Comparison of ENCODE assay signal across 1 cellular context in the genomic region with DNA sequence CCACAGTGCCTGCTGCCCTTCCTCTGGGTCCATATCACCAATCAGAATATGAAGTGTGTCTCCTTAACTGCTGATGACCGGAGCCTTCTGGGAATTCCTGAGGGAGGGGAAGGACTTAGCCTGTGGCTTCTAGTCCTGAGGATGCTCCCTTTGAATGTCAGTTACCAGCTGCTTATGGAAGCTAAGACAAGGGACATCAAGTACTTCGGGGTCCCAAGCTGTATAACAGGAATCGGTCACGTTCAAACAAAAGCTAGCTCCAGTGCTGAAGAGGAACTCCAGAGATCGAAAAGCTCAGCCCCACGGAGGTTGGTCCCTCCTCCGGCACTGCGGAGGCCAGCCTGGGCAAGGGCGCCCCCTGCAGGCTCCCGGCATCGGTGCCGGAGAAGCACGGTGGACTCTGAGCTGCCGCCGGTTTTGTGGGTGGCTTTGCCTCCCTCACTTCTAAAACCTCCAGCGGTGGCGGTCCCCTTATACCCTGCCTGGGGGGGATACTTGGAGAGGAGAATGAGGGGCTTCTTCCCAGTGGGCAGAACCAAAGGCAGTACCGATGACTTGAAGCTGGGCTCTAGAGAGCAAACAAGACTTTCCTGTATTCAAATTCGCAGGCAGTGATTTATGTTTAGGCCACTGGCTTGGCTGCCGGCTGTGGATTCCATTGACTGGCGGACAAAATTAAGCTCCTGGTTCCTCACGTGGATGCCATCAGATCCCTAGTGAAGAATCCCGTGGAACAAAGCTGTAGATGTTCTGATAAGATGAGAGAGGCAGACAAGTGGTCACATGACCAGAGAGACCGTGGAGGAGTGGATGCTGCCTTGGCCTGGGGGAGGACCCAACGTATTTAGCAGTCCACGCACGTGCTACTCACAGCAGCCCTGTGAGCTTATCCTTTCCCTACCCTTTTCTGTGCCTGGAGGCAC.
TF ChIP-seq lines count a peak whose summit lies in the region.

No MANE protein-coding gene starts in this region.

TF ChIP-seq in HepG2, 621 proteins besides CTCF, POLR2A, EP300 and RAD21 (continued from another document and continues in another):
- TF ChIP-seq, protein P1, sequence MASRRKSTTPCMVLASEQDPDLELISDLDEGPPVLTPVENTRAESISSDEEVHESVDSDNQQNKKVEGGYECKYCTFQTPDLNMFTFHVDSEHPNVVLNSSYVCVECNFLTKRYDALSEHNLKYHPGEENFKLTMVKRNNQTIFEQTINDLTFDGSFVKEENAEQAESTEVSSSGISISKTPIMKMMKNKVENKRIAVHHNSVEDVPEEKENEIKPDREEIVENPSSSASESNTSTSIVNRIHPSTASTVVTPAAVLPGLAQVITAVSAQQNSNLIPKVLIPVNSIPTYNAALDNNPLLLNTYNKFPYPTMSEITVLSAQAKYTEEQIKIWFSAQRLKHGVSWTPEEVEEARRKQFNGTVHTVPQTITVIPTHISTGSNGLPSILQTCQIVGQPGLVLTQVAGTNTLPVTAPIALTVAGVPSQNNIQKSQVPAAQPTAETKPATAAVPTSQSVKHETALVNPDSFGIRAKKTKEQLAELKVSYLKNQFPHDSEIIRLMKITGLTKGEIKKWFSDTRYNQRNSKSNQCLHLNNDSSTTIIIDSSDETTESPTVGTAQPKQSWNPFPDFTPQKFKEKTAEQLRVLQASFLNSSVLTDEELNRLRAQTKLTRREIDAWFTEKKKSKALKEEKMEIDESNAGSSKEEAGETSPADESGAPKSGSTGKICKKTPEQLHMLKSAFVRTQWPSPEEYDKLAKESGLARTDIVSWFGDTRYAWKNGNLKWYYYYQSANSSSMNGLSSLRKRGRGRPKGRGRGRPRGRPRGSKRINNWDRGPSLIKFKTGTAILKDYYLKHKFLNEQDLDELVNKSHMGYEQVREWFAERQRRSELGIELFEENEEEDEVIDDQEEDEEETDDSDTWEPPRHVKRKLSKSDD (CRISPR knock-in tag; IDR thresholded peaks at IDR 0.05; ENCODE audit: low read depth), result no peak
- TF ChIP-seq AKAP8 (CRISPR knock-in tag; IDR thresholded peaks at IDR 0.05) (no peak), NFIB (CRISPR knock-in tag; IDR thresholded peaks at IDR 0.05; ENCODE audit: borderline replicate concordance) (0 out of 2 replicates have a peak, but pooled peaks have one; percentile 40), KLF13 (CRISPR knock-in tag; IDR thresholded peaks at IDR 0.05) (no peak), MLLT10 (CRISPR knock-in tag; IDR thresholded peaks at IDR 0.05) (no peak), ZSCAN9 (CRISPR knock-in tag; IDR thresholded peaks at IDR 0.05; ENCODE audit: borderline replicate concordance) (0 out of 2 replicates have a peak, but pooled peaks have one; percentile 41), MAFK (conservative IDR thresholded peaks at IDR 0.05 in 1 of 2, IDR thresholded peaks at IDR 0.05 in 1 of 2; ENCODE audit: low read length in 2 of 2) (no peak), KLF6 (CRISPR knock-in tag; IDR thresholded peaks at IDR 0.05) (no peak), NR3C1 (CRISPR knock-in tag; IDR thresholded peaks at IDR 0.05) (no peak), ZNF230 (CRISPR knock-in tag; IDR thresholded peaks at IDR 0.05) (peak; percentile 7; the same call in 1 of the 2 replicates), ZNF207 (IDR thresholded peaks at IDR 0.05; ENCODE audit: borderline replicate concordance) (no peak), ZMAT3 (CRISPR knock-in tag; conservative IDR thresholded peaks at IDR 0.05) (no peak)
- TF ChIP-seq, protein P2, sequence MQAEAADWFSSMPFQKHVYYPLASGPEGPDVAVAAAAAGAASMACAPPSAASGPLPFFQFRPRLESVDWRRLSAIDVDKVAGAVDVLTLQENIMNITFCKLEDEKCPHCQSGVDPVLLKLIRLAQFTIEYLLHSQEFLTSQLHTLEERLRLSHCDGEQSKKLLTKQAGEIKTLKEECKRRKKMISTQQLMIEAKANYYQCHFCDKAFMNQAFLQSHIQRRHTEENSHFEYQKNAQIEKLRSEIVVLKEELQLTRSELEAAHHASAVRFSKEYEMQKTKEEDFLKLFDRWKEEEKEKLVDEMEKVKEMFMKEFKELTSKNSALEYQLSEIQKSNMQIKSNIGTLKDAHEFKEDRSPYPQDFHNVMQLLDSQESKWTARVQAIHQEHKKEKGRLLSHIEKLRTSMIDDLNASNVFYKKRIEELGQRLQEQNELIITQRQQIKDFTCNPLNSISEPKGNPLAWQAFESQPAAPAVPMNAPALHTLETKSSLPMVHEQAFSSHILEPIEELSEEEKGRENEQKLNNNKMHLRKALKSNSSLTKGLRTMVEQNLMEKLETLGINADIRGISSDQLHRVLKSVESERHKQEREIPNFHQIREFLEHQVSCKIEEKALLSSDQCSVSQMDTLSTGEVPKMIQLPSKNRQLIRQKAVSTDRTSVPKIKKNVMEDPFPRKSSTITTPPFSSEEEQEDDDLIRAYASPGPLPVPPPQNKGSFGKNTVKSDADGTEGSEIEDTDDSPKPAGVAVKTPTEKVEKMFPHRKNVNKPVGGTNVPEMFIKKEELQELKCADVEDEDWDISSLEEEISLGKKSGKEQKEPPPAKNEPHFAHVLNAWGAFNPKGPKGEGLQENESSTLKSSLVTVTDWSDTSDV (CRISPR knock-in tag; IDR thresholded peaks at IDR 0.05), result no peak
- TF ChIP-seq, protein P3, sequence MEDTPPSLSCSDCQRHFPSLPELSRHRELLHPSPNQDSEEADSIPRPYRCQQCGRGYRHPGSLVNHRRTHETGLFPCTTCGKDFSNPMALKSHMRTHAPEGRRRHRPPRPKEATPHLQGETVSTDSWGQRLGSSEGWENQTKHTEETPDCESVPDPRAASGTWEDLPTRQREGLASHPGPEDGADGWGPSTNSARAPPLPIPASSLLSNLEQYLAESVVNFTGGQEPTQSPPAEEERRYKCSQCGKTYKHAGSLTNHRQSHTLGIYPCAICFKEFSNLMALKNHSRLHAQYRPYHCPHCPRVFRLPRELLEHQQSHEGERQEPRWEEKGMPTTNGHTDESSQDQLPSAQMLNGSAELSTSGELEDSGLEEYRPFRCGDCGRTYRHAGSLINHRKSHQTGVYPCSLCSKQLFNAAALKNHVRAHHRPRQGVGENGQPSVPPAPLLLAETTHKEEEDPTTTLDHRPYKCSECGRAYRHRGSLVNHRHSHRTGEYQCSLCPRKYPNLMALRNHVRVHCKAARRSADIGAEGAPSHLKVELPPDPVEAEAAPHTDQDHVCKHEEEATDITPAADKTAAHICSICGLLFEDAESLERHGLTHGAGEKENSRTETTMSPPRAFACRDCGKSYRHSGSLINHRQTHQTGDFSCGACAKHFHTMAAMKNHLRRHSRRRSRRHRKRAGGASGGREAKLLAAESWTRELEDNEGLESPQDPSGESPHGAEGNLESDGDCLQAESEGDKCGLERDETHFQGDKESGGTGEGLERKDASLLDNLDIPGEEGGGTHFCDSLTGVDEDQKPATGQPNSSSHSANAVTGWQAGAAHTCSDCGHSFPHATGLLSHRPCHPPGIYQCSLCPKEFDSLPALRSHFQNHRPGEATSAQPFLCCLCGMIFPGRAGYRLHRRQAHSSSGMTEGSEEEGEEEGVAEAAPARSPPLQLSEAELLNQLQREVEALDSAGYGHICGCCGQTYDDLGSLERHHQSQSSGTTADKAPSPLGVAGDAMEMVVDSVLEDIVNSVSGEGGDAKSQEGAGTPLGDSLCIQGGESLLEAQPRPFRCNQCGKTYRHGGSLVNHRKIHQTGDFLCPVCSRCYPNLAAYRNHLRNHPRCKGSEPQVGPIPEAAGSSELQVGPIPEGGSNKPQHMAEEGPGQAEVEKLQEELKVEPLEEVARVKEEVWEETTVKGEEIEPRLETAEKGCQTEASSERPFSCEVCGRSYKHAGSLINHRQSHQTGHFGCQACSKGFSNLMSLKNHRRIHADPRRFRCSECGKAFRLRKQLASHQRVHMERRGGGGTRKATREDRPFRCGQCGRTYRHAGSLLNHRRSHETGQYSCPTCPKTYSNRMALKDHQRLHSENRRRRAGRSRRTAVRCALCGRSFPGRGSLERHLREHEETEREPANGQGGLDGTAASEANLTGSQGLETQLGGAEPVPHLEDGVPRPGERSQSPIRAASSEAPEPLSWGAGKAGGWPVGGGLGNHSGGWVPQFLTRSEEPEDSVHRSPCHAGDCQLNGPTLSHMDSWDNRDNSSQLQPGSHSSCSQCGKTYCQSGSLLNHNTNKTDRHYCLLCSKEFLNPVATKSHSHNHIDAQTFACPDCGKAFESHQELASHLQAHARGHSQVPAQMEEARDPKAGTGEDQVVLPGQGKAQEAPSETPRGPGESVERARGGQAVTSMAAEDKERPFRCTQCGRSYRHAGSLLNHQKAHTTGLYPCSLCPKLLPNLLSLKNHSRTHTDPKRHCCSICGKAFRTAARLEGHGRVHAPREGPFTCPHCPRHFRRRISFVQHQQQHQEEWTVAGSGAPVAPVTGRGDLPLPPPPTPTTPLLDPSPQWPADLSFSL (CRISPR knock-in tag; IDR thresholded peaks at IDR 0.05), result no peak
- TF ChIP-seq, protein P4, sequence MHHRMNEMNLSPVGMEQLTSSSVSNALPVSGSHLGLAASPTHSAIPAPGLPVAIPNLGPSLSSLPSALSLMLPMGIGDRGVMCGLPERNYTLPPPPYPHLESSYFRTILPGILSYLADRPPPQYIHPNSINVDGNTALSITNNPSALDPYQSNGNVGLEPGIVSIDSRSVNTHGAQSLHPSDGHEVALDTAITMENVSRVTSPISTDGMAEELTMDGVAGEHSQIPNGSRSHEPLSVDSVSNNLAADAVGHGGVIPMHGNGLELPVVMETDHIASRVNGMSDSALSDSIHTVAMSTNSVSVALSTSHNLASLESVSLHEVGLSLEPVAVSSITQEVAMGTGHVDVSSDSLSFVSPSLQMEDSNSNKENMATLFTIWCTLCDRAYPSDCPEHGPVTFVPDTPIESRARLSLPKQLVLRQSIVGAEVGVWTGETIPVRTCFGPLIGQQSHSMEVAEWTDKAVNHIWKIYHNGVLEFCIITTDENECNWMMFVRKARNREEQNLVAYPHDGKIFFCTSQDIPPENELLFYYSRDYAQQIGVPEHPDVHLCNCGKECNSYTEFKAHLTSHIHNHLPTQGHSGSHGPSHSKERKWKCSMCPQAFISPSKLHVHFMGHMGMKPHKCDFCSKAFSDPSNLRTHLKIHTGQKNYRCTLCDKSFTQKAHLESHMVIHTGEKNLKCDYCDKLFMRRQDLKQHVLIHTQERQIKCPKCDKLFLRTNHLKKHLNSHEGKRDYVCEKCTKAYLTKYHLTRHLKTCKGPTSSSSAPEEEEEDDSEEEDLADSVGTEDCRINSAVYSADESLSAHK (CRISPR knock-in tag; IDR thresholded peaks at IDR 0.05; ENCODE audit: borderline replicate concordance), result no peak
- TF ChIP-seq, protein P5, sequence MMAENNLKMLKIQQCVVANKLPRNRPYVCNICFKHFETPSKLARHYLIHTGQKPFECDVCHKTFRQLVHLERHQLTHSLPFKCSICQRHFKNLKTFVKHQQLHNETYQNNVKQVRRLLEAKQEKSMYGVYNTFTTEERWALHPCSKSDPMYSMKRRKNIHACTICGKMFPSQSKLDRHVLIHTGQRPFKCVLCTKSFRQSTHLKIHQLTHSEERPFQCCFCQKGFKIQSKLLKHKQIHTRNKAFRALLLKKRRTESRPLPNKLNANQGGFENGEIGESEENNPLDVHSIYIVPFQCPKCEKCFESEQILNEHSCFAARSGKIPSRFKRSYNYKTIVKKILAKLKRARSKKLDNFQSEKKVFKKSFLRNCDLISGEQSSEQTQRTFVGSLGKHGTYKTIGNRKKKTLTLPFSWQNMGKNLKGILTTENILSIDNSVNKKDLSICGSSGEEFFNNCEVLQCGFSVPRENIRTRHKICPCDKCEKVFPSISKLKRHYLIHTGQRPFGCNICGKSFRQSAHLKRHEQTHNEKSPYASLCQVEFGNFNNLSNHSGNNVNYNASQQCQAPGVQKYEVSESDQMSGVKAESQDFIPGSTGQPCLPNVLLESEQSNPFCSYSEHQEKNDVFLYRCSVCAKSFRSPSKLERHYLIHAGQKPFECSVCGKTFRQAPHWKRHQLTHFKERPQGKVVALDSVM (CRISPR knock-in tag; IDR thresholded peaks at IDR 0.05), result peak; percentile 56; the same call in 1 of the 2 replicates
- TF ChIP-seq, protein P6, sequence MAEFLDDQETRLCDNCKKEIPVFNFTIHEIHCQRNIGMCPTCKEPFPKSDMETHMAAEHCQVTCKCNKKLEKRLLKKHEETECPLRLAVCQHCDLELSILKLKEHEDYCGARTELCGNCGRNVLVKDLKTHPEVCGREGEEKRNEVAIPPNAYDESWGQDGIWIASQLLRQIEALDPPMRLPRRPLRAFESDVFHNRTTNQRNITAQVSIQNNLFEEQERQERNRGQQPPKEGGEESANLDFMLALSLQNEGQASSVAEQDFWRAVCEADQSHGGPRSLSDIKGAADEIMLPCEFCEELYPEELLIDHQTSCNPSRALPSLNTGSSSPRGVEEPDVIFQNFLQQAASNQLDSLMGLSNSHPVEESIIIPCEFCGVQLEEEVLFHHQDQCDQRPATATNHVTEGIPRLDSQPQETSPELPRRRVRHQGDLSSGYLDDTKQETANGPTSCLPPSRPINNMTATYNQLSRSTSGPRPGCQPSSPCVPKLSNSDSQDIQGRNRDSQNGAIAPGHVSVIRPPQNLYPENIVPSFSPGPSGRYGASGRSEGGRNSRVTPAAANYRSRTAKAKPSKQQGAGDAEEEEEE (CRISPR knock-in tag; IDR thresholded peaks at IDR 0.05; ENCODE audit: borderline replicate concordance), result no peak
- TF ChIP-seq, protein P7, sequence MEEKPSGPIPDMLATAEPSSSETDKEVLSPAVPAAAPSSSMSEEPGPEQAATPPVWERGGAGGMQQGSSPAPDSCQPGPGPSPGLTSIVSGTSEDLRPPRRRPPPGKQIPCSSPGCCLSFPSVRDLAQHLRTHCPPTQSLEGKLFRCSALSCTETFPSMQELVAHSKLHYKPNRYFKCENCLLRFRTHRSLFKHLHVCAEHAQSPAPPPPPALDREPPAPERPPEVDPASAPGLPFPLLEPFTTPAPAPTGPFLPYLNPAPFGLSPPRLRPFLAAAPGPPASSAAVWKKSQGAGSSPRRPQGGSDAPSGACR (CRISPR knock-in tag; IDR thresholded peaks at IDR 0.05), result no peak
- TF ChIP-seq, protein P8, sequence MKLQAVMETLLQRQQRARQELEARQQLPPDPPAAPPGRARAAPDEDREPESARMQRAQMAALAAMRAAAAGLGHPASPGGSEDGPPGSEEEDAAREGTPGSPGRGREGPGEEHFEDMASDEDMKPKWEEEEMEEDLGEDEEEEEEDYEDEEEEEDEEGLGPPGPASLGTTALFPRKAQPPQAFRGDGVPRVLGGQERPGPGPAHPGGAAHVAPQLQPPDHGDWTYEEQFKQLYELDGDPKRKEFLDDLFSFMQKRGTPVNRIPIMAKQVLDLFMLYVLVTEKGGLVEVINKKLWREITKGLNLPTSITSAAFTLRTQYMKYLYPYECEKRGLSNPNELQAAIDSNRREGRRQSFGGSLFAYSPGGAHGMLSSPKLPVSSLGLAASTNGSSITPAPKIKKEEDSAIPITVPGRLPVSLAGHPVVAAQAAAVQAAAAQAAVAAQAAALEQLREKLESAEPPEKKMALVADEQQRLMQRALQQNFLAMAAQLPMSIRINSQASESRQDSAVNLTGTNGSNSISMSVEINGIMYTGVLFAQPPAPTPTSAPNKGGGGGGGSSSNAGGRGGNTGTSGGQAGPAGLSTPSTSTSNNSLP (IDR thresholded peaks at IDR 0.05; ENCODE audit: low read depth, low read length), result no peak
- TF ChIP-seq, protein P9, sequence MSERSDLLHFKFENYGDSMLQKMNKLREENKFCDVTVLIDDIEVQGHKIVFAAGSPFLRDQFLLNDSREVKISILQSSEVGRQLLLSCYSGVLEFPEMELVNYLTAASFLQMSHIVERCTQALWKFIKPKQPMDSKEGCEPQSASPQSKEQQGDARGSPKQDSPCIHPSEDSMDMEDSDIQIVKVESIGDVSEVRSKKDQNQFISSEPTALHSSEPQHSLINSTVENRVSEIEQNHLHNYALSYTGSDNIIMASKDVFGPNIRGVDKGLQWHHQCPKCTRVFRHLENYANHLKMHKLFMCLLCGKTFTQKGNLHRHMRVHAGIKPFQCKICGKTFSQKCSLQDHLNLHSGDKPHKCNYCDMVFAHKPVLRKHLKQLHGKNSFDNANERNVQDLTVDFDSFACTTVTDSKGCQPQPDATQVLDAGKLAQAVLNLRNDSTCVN (CRISPR knock-in tag; IDR thresholded peaks at IDR 0.05; ENCODE audit: borderline replicate concordance), result peak; percentile 27; the same call in 1 of the 2 replicates
- TF ChIP-seq, protein P10, sequence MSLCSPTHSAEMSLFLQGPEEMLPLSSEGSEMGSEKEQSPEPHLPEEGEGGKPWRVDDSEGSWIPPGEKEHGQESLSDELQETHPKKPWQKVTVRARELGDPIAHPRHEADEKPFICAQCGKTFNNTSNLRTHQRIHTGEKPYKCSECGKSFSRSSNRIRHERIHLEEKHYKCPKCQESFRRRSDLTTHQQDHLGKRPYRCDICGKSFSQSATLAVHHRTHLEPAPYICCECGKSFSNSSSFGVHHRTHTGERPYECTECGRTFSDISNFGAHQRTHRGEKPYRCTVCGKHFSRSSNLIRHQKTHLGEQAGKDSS (CRISPR knock-in tag; IDR thresholded peaks at IDR 0.05; ENCODE audit: borderline replicate concordance, low read depth), result no peak; the same call in 1 of the 2 replicates
